8 cellular contexts compared by ENCODE assay signal in genomic region chr20:62642666-62643520, GRCh38. TPM values are rescaled to one million over a fixed set of nuclear protein-coding genes. Genes with fewer than 3 reads are reported as not detected.
A peak's percentile ranks its signal among the peaks of the same experiment; 100 is the strongest.
DNase-seq lines count a peak whose midpoint lies in the region; ATAC-seq, FAIRE-seq and TF ChIP-seq lines count a peak whose summit lies in the region.

No MANE protein-coding gene starts in this region.

- ATAC-seq in GM19397 (IDR thresholded peaks at IDR 0.05; ENCODE audit: unreplicated experiment) (peak; percentile 26), lower lobe of right lung (peak; percentile 3 to 14)
- peak; percentile 74 for ATAC-seq in central memory CD8-positive, alpha-beta T cell (replicated peaks; ENCODE audit: extremely low read depth, poor library complexity, severe bottlenecking)

- H3K36me3 ChIP-seq in WERI-Rb-1 (peaks cover 23% of the 10 kb centered on the region), lower lobe of right lung (no peaks in the 10 kb centered on the region)

- peak; percentile 79 for FAIRE-seq in HTR-8/SVneo (lab: Jason Lieb, UNC)

- CTCF ChIA-PET in AG04450 (lab: Charles Lee) = interaction anchor here (0.9 to 1.5 kb wide), 2 partner anchors 26 to 148 kb away, joined by 3 to 6 read pairs; no protein-coding TSS in a partner anchor

- H3K9me3 ChIP-seq in AG04450 (ENCODE audit: control insufficient read depth, insufficient read depth, low read length) (no peaks in the 10 kb centered on the region; the same call in 1 of the 2 replicates), WERI-Rb-1 (ENCODE audit: severe bottlenecking) (no peaks in the 10 kb centered on the region), lower lobe of right lung (no peaks in the 10 kb centered on the region)

- H3K27me3 ChIP-seq in AG04450 (ENCODE audit: control insufficient read depth, insufficient read depth, low read length) (peaks cover 45% of the 10 kb centered on the region), WERI-Rb-1 (ENCODE audit: insufficient read depth, low read depth, severe bottlenecking) (no peaks in the 10 kb centered on the region), lower lobe of right lung (ENCODE audit: low read depth) (peaks cover 41% of the 10 kb centered on the region)

- H3K4me3 ChIP-seq in AG04450 (ENCODE audit: low read depth, low read length) (peak overlapping the region; percentile 55), WERI-Rb-1 (ENCODE audit: low read depth, low read length) (peak overlapping the region; percentile 74), lower lobe of right lung (peak overlapping the region; percentile 68)

- no peaks in the 10 kb centered on the region for H3K27me3 Mint-ChIP-seq in central memory CD8-positive, alpha-beta T cell

- H3K4me3 Mint-ChIP-seq in central memory CD8-positive, alpha-beta T cell = peak overlapping the region; percentile 74

- DNase-seq in AG04450 (ENCODE audit: low read depth, low spot score) (no peak), HTR-8/SVneo (ENCODE audit: insufficient read length, low spot score) (peak; percentile 64), WERI-Rb-1 (peak; percentile 59), lower lobe of right lung (no peak), GM19240 (ENCODE audit: insufficient read length, low spot score) (no peak)
- peak in 1 of 2 donors; percentile 41 for DNase-seq in central memory CD8-positive, alpha-beta T cell (ENCODE audit: low spot score in 2 of 2)
- peak; percentile 43 to 57 for DNase-seq in stimulated activated CD8-positive, alpha-beta memory T cell treated with anti-CD3 and anti-CD28 coated beads, Interleukin-4, amount 100 ng/mL, for 4 hours (ENCODE audit: low read depth in 2 of 2, low spot score in 1 of 2)

- no peak overlapping the region for H3K27ac Mint-ChIP-seq in central memory CD8-positive, alpha-beta T cell (ENCODE audit: low read depth)

- peaks cover 6% of the 10 kb centered on the region for H3K4me1 Mint-ChIP-seq in central memory CD8-positive, alpha-beta T cell

- no peaks in the 10 kb centered on the region for H3K9me3 Mint-ChIP-seq in central memory CD8-positive, alpha-beta T cell

- peaks cover 62% of the 10 kb centered on the region for H3K4me1 ChIP-seq in lower lobe of right lung

- H3K36me3 Mint-ChIP-seq in central memory CD8-positive, alpha-beta T cell (ENCODE audit: insufficient read depth) = peaks cover 11% of the 10 kb centered on the region

- TF ChIP-seq CTCF in AG04450 (IDR thresholded peaks at IDR 0.05; ENCODE audit: low read depth, low read length) (no peak), WERI-Rb-1 (IDR thresholded peaks at IDR 0.05; ENCODE audit: low read depth, low read length) (no peak), lower lobe of right lung (IDR thresholded peaks at IDR 0.05) (no peak)

- intact Hi-C loops in lower lobe of right lung (cut with DNase I) = no loop called here

- H3K27ac ChIP-seq in AG04450 (ENCODE audit: low read depth, low read length) (no peak overlapping the region), WERI-Rb-1 (peak overlapping the region; percentile 73), lower lobe of right lung (peak overlapping the region; percentile 80)

- POLR2A ChIA-PET in AG04450 (lab: Yijun Ruan, JAX) = no interaction called here

RNA-seq across cellular contexts. Expression of gene SLCO4A1, which starts 0.6 kb away (rescaled TPM):
- 0.09 and 0.14 TPM in 2 replicates for polyA plus RNA-seq in AG04450 (2011; rRNA removed)
- not detected in 2 replicates for polyA minus RNA-seq in AG04450 (2011; rRNA and poly(A)+ RNA removed)
- 72.4 TPM for total RNA-seq in lower lobe of right lung

Comparison
In these comparisons a context has a peak if more than half of its experiments do, and no peak if none do; other contexts are left out.
1. DNase-seq: peak in HTR-8/SVneo (single experiment), WERI-Rb-1 (single experiment) and stimulated activated CD8-positive, alpha-beta memory T cell treated with anti-CD3 and anti-CD28 coated beads, Interleukin-4, amount 100 ng/mL, for 4 hours (2 of 2); none in AG04450 (single experiment), lower lobe of right lung (single experiment) and GM19240 (single experiment).
2. ATAC-seq: peak in every context shown above with its lines; median percentile 74 in central memory CD8-positive, alpha-beta T cell; 26 in GM19397; 8 in lower lobe of right lung.
3. Peak in every context shown above with its lines, with median percentiles within 50 percentile points of each other: H3K4me3 ChIP-seq.